In genomic region chr4:85773372-85773771, GRCh38 we compare ENCODE assay signal across 19 cellular contexts.
"Had no signal": no experiment of that assay in that cellular context is flagged by ENCODE, and none has a peak within 500 bp of the region (broad histone marks: within the 10 kb centered on the region; RNA-seq: fewer than 3 reads in every experiment).

No MANE protein-coding gene starts in this region.

- H3K4me3 Mint-ChIP-seq: naive thymus-derived CD8-positive, alpha-beta T cell; stimulated activated naive B cell treated with anti-CD40 and anti-IgM and Interleukin-4, amounts not matched to agents 10 μg/mL and 1 μg/mL and 100 μg/mL, for 72 hours; stimulated activated naive CD8-positive, alpha-beta T cell treated with anti-CD3 and anti-CD28 coated beads, Interleukin-15, amount 100 ng/mL, for 72 hours had no signal

- H3K27ac Mint-ChIP-seq: naive thymus-derived CD8-positive, alpha-beta T cell; stimulated activated naive B cell treated with anti-CD40 and anti-IgM and Interleukin-4, amounts not matched to agents 10 μg/mL and 1 μg/mL and 100 μg/mL, for 72 hours had no signal

- H3K27ac ChIP-seq: coronary artery, gastrocnemius medialis, heart right ventricle, ovary, right atrium auricular region, sigmoid colon, thoracic aorta, transverse colon had no signal

- H3K36me3 ChIP-seq: gastrocnemius medialis, heart right ventricle, ovary, right atrium auricular region, sigmoid colon, thoracic aorta, transverse colon had no signal

- ATAC-seq: gastrocnemius medialis; mucosa of descending colon; naive thymus-derived CD8-positive, alpha-beta T cell; stimulated activated naive B cell treated with anti-CD40 and anti-IgM and Interleukin-4, amounts not matched to agents 10 μg/mL and 1 μg/mL and 100 μg/mL, for 72 hours; stimulated activated naive CD8-positive, alpha-beta T cell treated with anti-CD3 and anti-CD28 coated beads, Interleukin-15, amount 100 ng/mL, for 72 hours had no signal

- H3K36me3 Mint-ChIP-seq: naive thymus-derived CD8-positive, alpha-beta T cell had no signal

- H3K27me3 Mint-ChIP-seq: stimulated activated naive B cell treated with anti-CD40 and anti-IgM and Interleukin-4, amounts not matched to agents 10 μg/mL and 1 μg/mL and 100 μg/mL, for 72 hours; stimulated activated naive CD8-positive, alpha-beta T cell treated with anti-CD3 and anti-CD28 coated beads, Interleukin-15, amount 100 ng/mL, for 72 hours had no signal

- H3K4me3 ChIP-seq: coronary artery, gastrocnemius medialis, heart right ventricle, mucosa of descending colon, ovary, right atrium auricular region, sigmoid colon, skin epidermis, thoracic aorta, transverse colon had no signal

- DNase-seq: effector CD4-positive, alpha-beta T cell; gastrocnemius medialis; heart right ventricle; hypothalamus; kidney glomerular epithelial cell; mucosa of descending colon; naive thymus-derived CD8-positive, alpha-beta T cell; nucleus accumbens; ovary; sigmoid colon; stimulated activated CD4-positive, alpha-beta T cell treated with anti-CD3 and anti-CD28 coated beads, Interleukin-2, amount 100 ng/mL, for 24 hours; stimulated activated CD4-positive, alpha-beta T cell treated with anti-CD3 and anti-CD28 coated beads, Interleukin-4, amount 100 ng/mL, for 4 hours; stimulated activated naive B cell treated with anti-CD40 and anti-IgM and Interleukin-4, amounts not matched to agents 10 μg/mL and 1 μg/mL and 100 μg/mL, for 72 hours; stimulated activated naive CD8-positive, alpha-beta T cell treated with anti-CD3 and anti-CD28 coated beads, Interleukin-15, amount 100 ng/mL, for 72 hours; transverse colon had no signal

- H3K4me1 Mint-ChIP-seq: stimulated activated naive CD8-positive, alpha-beta T cell treated with anti-CD3 and anti-CD28 coated beads, Interleukin-15, amount 100 ng/mL, for 72 hours had no signal

- H3K9me3 ChIP-seq: gastrocnemius medialis, heart right ventricle, mucosa of descending colon, ovary, right atrium auricular region, sigmoid colon, thoracic aorta, transverse colon had no signal

- H3K27me3 ChIP-seq: gastrocnemius medialis, heart right ventricle, ovary, right atrium auricular region, sigmoid colon, transverse colon had no signal
